In genomic region chr12:109544955-109545531, GRCh38 we compare ENCODE assay signal across 1 cellular context.
TF ChIP-seq lines count a peak whose summit lies in the region.

No MANE protein-coding gene starts in this region.

TF ChIP-seq in GM12878, 131 proteins besides CTCF, POLR2A, EP300 and RAD21 (continued from another document):
- no peak for TF ChIP-seq ZBTB40 (IDR thresholded peaks at IDR 0.05; ENCODE audit: borderline replicate concordance)
- TF ChIP-seq ATF2 (IDR thresholded peaks at IDR 0.05; ENCODE audit: low read length) = no peak
- no peak for TF ChIP-seq SMAD1 (IDR thresholded peaks at IDR 0.05; ENCODE audit: low read depth, partially characterized antibody)
